Comparison of ENCODE assay signal across 1 cellular context in the genomic region with DNA sequence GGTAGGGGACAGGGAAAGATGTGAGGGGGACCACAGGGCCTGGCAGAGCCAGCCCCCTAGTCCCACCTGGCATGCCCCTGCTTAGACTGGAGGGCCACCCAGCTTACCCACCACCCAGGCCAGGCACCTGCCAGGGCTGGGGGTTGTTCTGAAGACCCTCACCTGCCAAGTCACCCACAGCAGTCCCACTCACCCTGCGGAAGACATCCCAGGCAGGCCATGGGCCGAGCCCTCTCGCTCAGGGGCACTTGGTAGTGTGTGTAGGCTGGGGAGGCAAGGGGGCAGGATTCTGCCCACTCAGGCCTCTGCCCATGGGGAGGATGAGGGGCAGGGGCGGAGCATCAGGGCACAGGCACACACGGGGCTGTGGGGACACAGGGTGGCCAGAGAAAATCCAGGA.
TF ChIP-seq lines count a peak whose summit lies in the region.

No MANE protein-coding gene starts in this region.

TF ChIP-seq in H1, 55 proteins besides CTCF, POLR2A, EP300 and RAD21:
- no peak for TF ChIP-seq RXRA (IDR thresholded peaks at IDR 0.05; ENCODE audit: insufficient read depth, low read depth, low read length)
- no peak for TF ChIP-seq CBX5 (IDR thresholded peaks at IDR 0.05; ENCODE audit: low read depth, low read length)
- TF ChIP-seq MAFK (IDR thresholded peaks at IDR 0.05; ENCODE audit: low read depth, low read length) = no peak
- TF ChIP-seq, protein P1, sequence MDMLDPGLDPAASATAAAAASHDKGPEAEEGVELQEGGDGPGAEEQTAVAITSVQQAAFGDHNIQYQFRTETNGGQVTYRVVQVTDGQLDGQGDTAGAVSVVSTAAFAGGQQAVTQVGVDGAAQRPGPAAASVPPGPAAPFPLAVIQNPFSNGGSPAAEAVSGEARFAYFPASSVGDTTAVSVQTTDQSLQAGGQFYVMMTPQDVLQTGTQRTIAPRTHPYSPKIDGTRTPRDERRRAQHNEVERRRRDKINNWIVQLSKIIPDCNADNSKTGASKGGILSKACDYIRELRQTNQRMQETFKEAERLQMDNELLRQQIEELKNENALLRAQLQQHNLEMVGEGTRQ (IDR thresholded peaks at IDR 0.05; ENCODE audit: low read length) = no peak
- TF ChIP-seq HDAC6 (IDR thresholded peaks at IDR 0.05; ENCODE audit: low read depth, low read length) = no peak
- TF ChIP-seq CEBPB (IDR thresholded peaks at IDR 0.05; ENCODE audit: low read depth, low read length) = no peak
- no peak for TF ChIP-seq TAF1 (IDR thresholded peaks at IDR 0.05; ENCODE audit: low read depth, low read length)
- TF ChIP-seq NRF1 (IDR thresholded peaks at IDR 0.05; ENCODE audit: low read depth, low read length) = no peak
- no peak for TF ChIP-seq BCL11A (IDR thresholded peaks at IDR 0.05; ENCODE audit: low read depth in 2 of 2, low read length in 2 of 2)
- TF ChIP-seq YY1 (IDR thresholded peaks at IDR 0.05; ENCODE audit: low read depth, low read length) = no peak
- no peak for TF ChIP-seq TCF12 (IDR thresholded peaks at IDR 0.05; ENCODE audit: low read depth, low read length)
- no peak for TF ChIP-seq BACH1 (IDR thresholded peaks at IDR 0.05; ENCODE audit: low read length)
- no peak for TF ChIP-seq TBP (IDR thresholded peaks at IDR 0.05; ENCODE audit: low read depth, low read length)
- TF ChIP-seq SAP30 (IDR thresholded peaks at IDR 0.05; ENCODE audit: insufficient read depth, insufficient replicate concordance, low read length) = no peak
- no peak for TF ChIP-seq SUZ12 (IDR thresholded peaks at IDR 0.05; ENCODE audit: low read length)
- TF ChIP-seq RBBP5 (IDR thresholded peaks at IDR 0.05; ENCODE audit: borderline replicate concordance, low read depth, low read length) = no peak
TF ChIP-seq in H1: peak in this region for 0.
